9 cellular contexts compared by ENCODE assay signal in the genomic region with DNA sequence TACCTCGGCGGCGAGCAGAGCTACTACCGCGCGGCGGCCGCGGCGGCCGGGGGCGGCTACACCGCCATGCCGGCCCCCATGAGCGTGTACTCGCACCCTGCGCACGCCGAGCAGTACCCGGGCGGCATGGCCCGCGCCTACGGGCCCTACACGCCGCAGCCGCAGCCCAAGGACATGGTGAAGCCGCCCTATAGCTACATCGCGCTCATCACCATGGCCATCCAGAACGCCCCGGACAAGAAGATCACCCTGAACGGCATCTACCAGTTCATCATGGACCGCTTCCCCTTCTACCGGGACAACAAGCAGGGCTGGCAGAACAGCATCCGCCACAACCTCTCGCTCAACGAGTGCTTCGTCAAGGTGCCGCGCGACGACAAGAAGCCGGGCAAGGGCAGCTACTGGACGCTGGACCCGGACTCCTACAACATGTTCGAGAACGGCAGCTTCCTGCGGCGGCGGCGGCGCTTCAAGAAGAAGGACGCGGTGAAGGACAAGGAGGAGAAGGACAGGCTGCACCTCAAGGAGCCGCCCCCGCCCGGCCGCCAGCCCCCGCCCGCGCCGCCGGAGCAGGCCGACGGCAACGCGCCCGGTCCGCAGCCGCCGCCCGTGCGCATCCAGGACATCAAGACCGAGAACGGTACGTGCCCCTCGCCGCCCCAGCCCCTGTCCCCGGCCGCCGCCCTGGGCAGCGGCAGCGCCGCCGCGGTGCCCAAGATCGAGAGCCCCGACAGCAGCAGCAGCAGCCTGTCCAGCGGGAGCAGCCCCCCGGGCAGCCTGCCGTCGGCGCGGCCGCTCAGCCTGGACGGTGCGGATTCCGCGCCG. TPM values are rescaled to one million over a fixed set of nuclear protein-coding genes. Genes with fewer than 3 reads are reported as not detected.
A peak's percentile ranks its signal among the peaks of the same experiment; 100 is the strongest.
DNase-seq lines count a peak whose midpoint lies in the region; ATAC-seq and TF ChIP-seq lines count a peak whose summit lies in the region.
"Had no signal": no experiment of that assay in that cellular context is flagged by ENCODE, and none has a peak within 500 bp of the region (broad histone marks: within the 10 kb centered on the region; RNA-seq: fewer than 3 reads in every experiment).

No MANE protein-coding gene starts in this region.

- RAD21 ChIA-PET in HCT116 (lab: Charles Lee; ENCODE audit: low non-redundant PET in 1 of 2, low total read pairs in 2 of 2, uncharacterized antibody in 2 of 2, unreplicated experiment in 2 of 2): interaction anchor here in 1 of 2 experiments (0.6 kb wide), 1 partner anchor 27 kb away, joined by 3 read pairs; no protein-coding TSS in a partner anchor

- TF ChIP-seq CTCF in HCT116 (IDR thresholded peaks at IDR 0.05 in 2 of 3, conservative IDR thresholded peaks at IDR 0.05 in 1 of 3; ENCODE audit: borderline replicate concordance in 1 of 3, insufficient read depth in 1 of 3, low read depth in 2 of 3, low read length in 2 of 3) (no peak), RWPE2 (IDR thresholded peaks at IDR 0.05; ENCODE audit: poor library complexity, severe bottlenecking) (no peak), epithelial cell of esophagus (IDR thresholded peaks at IDR 0.05; ENCODE audit: insufficient read depth, low read depth, low read length, missing control alignments) (no peak), neural progenitor cell (IDR thresholded peaks at IDR 0.05) (no peak)

- H3K27me3 Mint-ChIP-seq in neural progenitor cell (ENCODE audit: insufficient read depth, low read depth): peaks cover 64% of the 10 kb centered on the region

- DNase-seq in ELF-1 (ENCODE audit: low read depth, low spot score) (peak; percentile 55), HCT116 (ENCODE audit: low read depth, low spot score) (no peak), RWPE2 (ENCODE audit: low spot score) (no peak), epithelial cell of esophagus (ENCODE audit: low read depth) (peak; percentile 48), neural progenitor cell (ENCODE audit: low spot score) (peak; percentile 33), inferior parietal cortex (ENCODE audit: extremely low spot score) (no peak), globus pallidus (ENCODE audit: low spot score) (no peak)

- CTCF ChIA-PET in HCT116 (lab: Charles Lee): interaction anchor here (1.3 to 3.1 kb wide), 4 partner anchors 494 to 1024 kb away, joined by 3 to 9 read pairs (median 6); no protein-coding TSS in a partner anchor

- H3F3A ChIP-seq in neural progenitor cell (ENCODE audit: low read depth): peaks cover 39% of the 10 kb centered on the region

- no peak for TF ChIP-seq POLR2A in HCT116 (IDR thresholded peaks at IDR 0.05; ENCODE audit: borderline replicate concordance, extremely low read depth, insufficient read depth, insufficient read length)

- peak overlapping the region; percentile 86 for H3K4me3 Mint-ChIP-seq in neural progenitor cell

- peak overlapping the region; percentile 79 for H3K9ac ChIP-seq in HCT116 (ENCODE audit: low read length)
- no peak overlapping the region for H3K9ac ChIP-seq in neural progenitor cell

- intact Hi-C loops in HCT116 (cut with micrococcal nuclease): loop anchor here (1.0 kb wide), 1 partner anchor 17 kb away; no protein-coding TSS in a partner anchor

- no peaks in the 10 kb centered on the region for H3K27me3 ChIP-seq in HCT116 (ENCODE audit: insufficient read depth, low read length)
- no peaks in the 10 kb centered on the region for H3K27me3 ChIP-seq in RWPE2 (ENCODE audit: insufficient read depth, poor library complexity, severe bottlenecking)
- H3K27me3 ChIP-seq in neural progenitor cell: peaks cover 100% of the 10 kb centered on the region

- no peaks in the 10 kb centered on the region for H3K9me2 ChIP-seq in HCT116 (ENCODE audit: insufficient read depth)

- peaks cover 4% of the 10 kb centered on the region for H3K36me3 Mint-ChIP-seq in neural progenitor cell

- no peak overlapping the region for H3K27ac Mint-ChIP-seq in neural progenitor cell

- H2AFZ ChIP-seq in HCT116 (ENCODE audit: low read depth, low read length, poor library complexity, severe bottlenecking) (no peak overlapping the region), neural progenitor cell (replicated peaks) (peak overlapping the region; percentile 46)

- H3K4me1 Mint-ChIP-seq in neural progenitor cell: peaks cover 45% of the 10 kb centered on the region

- TF ChIP-seq RAD21 in HCT116 (IDR thresholded peaks at IDR 0.05; ENCODE audit: low read depth): no peak

- peak overlapping the region; percentile 97 for H3K4me2 ChIP-seq in HCT116 (ENCODE audit: low read length)
- peak overlapping the region; percentile 78 for H3K4me2 ChIP-seq in neural progenitor cell

- H3K4me1 ChIP-seq in HCT116 (ENCODE audit: control insufficient read depth in 1 of 2, insufficient read depth in 2 of 2, low read length in 2 of 2) (peaks cover 11 to 22% of the 10 kb centered on the region in 2 experiments; a peak in 3 of 4 replicates), RWPE2 (ENCODE audit: insufficient read depth, poor library complexity, severe bottlenecking) (peaks cover 8% of the 10 kb centered on the region), neural progenitor cell (peaks cover 24% of the 10 kb centered on the region)

- no peaks in the 10 kb centered on the region for H3K9me3 ChIP-seq in HCT116 (ENCODE audit: control insufficient read depth in 1 of 2, insufficient read depth in 1 of 2, low read depth in 1 of 2, low read length in 2 of 2)
- no peaks in the 10 kb centered on the region for H3K9me3 ChIP-seq in RWPE2 (ENCODE audit: severe bottlenecking)
- H3K9me3 ChIP-seq in neural progenitor cell (ENCODE audit: low read depth): no peaks in the 10 kb centered on the region

- H3K36me3 ChIP-seq in HCT116 (ENCODE audit: control insufficient read depth in 1 of 2, insufficient read depth in 2 of 2, low read length in 2 of 2) (peaks cover 3 to 4% of the 10 kb centered on the region in 2 experiments; a peak in 1 of 4 replicates), RWPE2 (ENCODE audit: low read depth) (no peaks in the 10 kb centered on the region), neural progenitor cell (no peaks in the 10 kb centered on the region)

- H3K79me2 ChIP-seq in HCT116 (ENCODE audit: insufficient read depth, low read length): peaks cover 40% of the 10 kb centered on the region
- no peaks in the 10 kb centered on the region for H3K79me2 ChIP-seq in neural progenitor cell (ENCODE audit: low read depth)

- 0 out of 2 replicates have a peak, but pooled peaks cover 6% of the 10 kb centered on the region for H4K20me1 ChIP-seq in HCT116 (ENCODE audit: insufficient read depth)
- peaks cover 64% of the 10 kb centered on the region for H4K20me1 ChIP-seq in neural progenitor cell (ENCODE audit: low read depth)

- H3K9me3 Mint-ChIP-seq in neural progenitor cell: peaks cover 7% of the 10 kb centered on the region

- peak; percentile 24 for ATAC-seq in HCT116
- peak; percentile 11 for ATAC-seq in RWPE2 (ENCODE audit: low read depth)
- ATAC-seq in GM18873 (IDR thresholded peaks at IDR 0.05; ENCODE audit: low FRiP score, unreplicated experiment): no peak

- no TSS peak for BruUV-seq in HCT116 (replicated peaks; lab: Mats Ljungman, UMichigan)

- POLR2A ChIA-PET in HCT116 (lab: Charles Lee): interaction anchor here (0.6 to 1.3 kb wide), 2 partner anchors 494 to 723 kb away, joined by 3 to 4 read pairs; no protein-coding TSS in a partner anchor

- H3K27ac ChIP-seq in HCT116 (ENCODE audit: low read depth, low read length) (peak overlapping the region; percentile 99), RWPE2 (ENCODE audit: poor library complexity, severe bottlenecking) (peak overlapping the region; percentile 86), neural progenitor cell (no peak overlapping the region)

- peak overlapping the region; percentile 70 to 79 for H3K4me3 ChIP-seq in HCT116 (replicated peaks in 1 of 2; ENCODE audit: low read depth in 1 of 2, low read length in 2 of 2)
- H3K4me3 ChIP-seq in RWPE2 (ENCODE audit: severe bottlenecking): peak overlapping the region; percentile 88
- peak overlapping the region; percentile 72 for H3K4me3 ChIP-seq in epithelial cell of esophagus (ENCODE audit: low read length)
- H3K4me3 ChIP-seq in neural progenitor cell: peak overlapping the region; percentile 41

TF ChIP-seq in HCT116, 20 proteins besides CTCF, POLR2A, EP300 and RAD21:
- TF ChIP-seq ZFX (IDR thresholded peaks at IDR 0.05) (peak; percentile 10; the same call in 1 of the 2 replicates), POLR2AphosphoS5 (IDR thresholded peaks at IDR 0.05; ENCODE audit: low read depth, low read length) (no peak)
- TF ChIP-seq, protein P1, sequence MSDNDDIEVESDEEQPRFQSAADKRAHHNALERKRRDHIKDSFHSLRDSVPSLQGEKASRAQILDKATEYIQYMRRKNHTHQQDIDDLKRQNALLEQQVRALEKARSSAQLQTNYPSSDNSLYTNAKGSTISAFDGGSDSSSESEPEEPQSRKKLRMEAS (IDR thresholded peaks at IDR 0.05): peak; percentile 50; the same call in 1 of the 2 replicates
TF ChIP-seq in HCT116: peak in this region for 2.

RNA-seq across cellular contexts. Expression of a gene that starts 1.0 kb away (rescaled TPM):
- total RNA-seq in HCT116 (2021; ENCODE audit: unreplicated experiment) (40.7 TPM), neural progenitor cell (ENCODE audit: low replicate concordance) (0.09 and 0.45 TPM in 2 replicates)
- polyA plus RNA-seq in HCT116 (2012): 13.4 and 15.4 TPM in 2 replicates
- total RNA-seq: T-helper 2 cell treated with Interferon-gamma antibody and Interleukin-4, amounts not matched to agents 100 ng/mL and 5 ng/mL, for 36 hours had no signal

Comparison
In these comparisons a context has a peak if more than half of its experiments do, and no peak if none do; other contexts are left out.
1. DNase-seq: peak in ELF-1 (single experiment), epithelial cell of esophagus (single experiment) and neural progenitor cell (single experiment); none in HCT116 (single experiment), RWPE2 (single experiment), inferior parietal cortex (single experiment) and globus pallidus (single experiment).
2. RNA of a gene that starts 1.0 kb away (total RNA-seq): 40.7 TPM in HCT116 (single experiment); 0.09 to 0.45 TPM in neural progenitor cell; every median in the first group is over 10 times any median in the second.
3. Peak in every context shown above with its lines, with median percentiles within 50 percentile points of each other: H3K4me3 ChIP-seq.